31 cellular contexts compared by ENCODE assay signal in genomic region chr2:61512768-61513398, GRCh38. TPM values are rescaled to one million over a fixed set of nuclear protein-coding genes. Genes with fewer than 3 reads are reported as not detected.
DNase-seq lines count a peak whose midpoint lies in the region; ATAC-seq, FAIRE-seq and TF ChIP-seq lines count a peak whose summit lies in the region.
"Had no signal": no experiment of that assay in that cellular context is flagged by ENCODE, and none has a peak within 500 bp of the region (broad histone marks: within the 10 kb centered on the region; RNA-seq: fewer than 3 reads in every experiment).

No MANE protein-coding gene starts in this region.

- H3K4me3 Mint-ChIP-seq in activated naive CD8-positive, alpha-beta T cell: no peak overlapping the region
- H3K4me3 Mint-ChIP-seq in activated naive CD8-positive, alpha-beta T cell treated with anti-CD3 and anti-CD28 coated beads for 36 hours: no peak overlapping the region
- no peak overlapping the region for H3K4me3 Mint-ChIP-seq in stimulated activated naive B cell treated with anti-CD40 and anti-IgM and Interleukin-4, amounts not matched to agents 10 μg/mL and 1 μg/mL and 100 μg/mL, for 72 hours
- H3K4me3 Mint-ChIP-seq: activated CD8-positive, alpha-beta memory T cell treated with anti-CD3 and anti-CD28 coated beads, Interleukin-2, amount 10 ng/mL, durations not matched to agents 7 days and 5 days; activated T-helper 17 cell treated with anti-CD3 and anti-CD28 coated beads, Interleukin-2, amount 50 U/mL, for 72 hours; T-cell had no signal

- H3K27ac ChIP-seq in PC-9: 0 out of 2 replicates have a peak overlapping the region, but pooled peaks have one; percentile 0
- no peak overlapping the region for H3K27ac ChIP-seq in mesendoderm (ENCODE audit: low read depth, low read length)
- H3K27ac ChIP-seq: breast epithelium, GM23248, heart right ventricle, ovary, skin epidermis, upper lobe of right lung had no signal

- H4K20me1 ChIP-seq in PC-9 (ENCODE audit: insufficient read depth): peaks cover 70% of the 10 kb centered on the region

- H3F3A ChIP-seq in PC-9 (ENCODE audit: insufficient read depth, low read depth): peaks cover 46% of the 10 kb centered on the region

- no peaks in the 10 kb centered on the region for H3K9me2 ChIP-seq in PC-9 (ENCODE audit: insufficient read depth)

- H3K9ac ChIP-seq in mesendoderm (ENCODE audit: low read length): no peak overlapping the region
- H3K9ac ChIP-seq: GM23248 had no signal

- H3K36me3 ChIP-seq in PC-9 (ENCODE audit: low read depth) (peaks cover 71% of the 10 kb centered on the region), mesendoderm (ENCODE audit: control insufficient read depth, insufficient read depth, low read length) (peaks cover 3% of the 10 kb centered on the region)
- H3K36me3 ChIP-seq: breast epithelium, ovary had no signal

- H3K79me1 ChIP-seq in mesendoderm (ENCODE audit: low read length): peaks cover 5% of the 10 kb centered on the region

- H3K9me3 ChIP-seq in PC-9 (ENCODE audit: insufficient read depth, low read depth): no peaks in the 10 kb centered on the region
- H3K9me3 ChIP-seq: breast epithelium, heart right ventricle, ovary, upper lobe of right lung had no signal

- no peak for DNase-seq in activated naive CD8-positive, alpha-beta T cell treated with anti-CD3 and anti-CD28 coated beads for 36 hours
- DNase-seq in PC-9 (no peak), mesendoderm (peak; percentile 18), D721Med (ENCODE audit: insufficient read length, low spot score) (no peak), occipital lobe (lab: John Stamatoyannopoulos, UW) (no peak)
- DNase-seq in stimulated activated naive B cell treated with anti-CD40 and anti-IgM and Interleukin-4, amounts not matched to agents 10 μg/mL and 1 μg/mL and 100 μg/mL, for 72 hours: no peak
- DNase-seq in activated CD4-positive, alpha-beta T cell treated with anti-CD3 and anti-CD28 coated beads for 1 hour: no peak
- DNase-seq: activated CD4-positive, alpha-beta T cell treated with anti-CD3 and anti-CD28 coated beads for 48 hours; activated CD8-positive, alpha-beta memory T cell treated with anti-CD3 and anti-CD28 coated beads, Interleukin-2, amount 10 ng/mL, durations not matched to agents 7 days and 5 days; activated naive CD4-positive, alpha-beta T cell treated with anti-CD3 and anti-CD28 coated beads, Interleukin-2, amount 50 U/mL, for 16 hours; effector memory CD4-positive, alpha-beta T cell; erythroblast; GM23248; heart right ventricle; kidney glomerular epithelial cell; mesenchymal stem cell; NCI-H1417 treated with DMSO at 0.1 percent for 48 hours; NCI-H2081 treated with DMSO at 0.1 percent for 48 hours; NCI-H446 treated with DMSO at 0.1 percent for 48 hours; NCI-H82; RPMI8226; stimulated activated CD4-positive, alpha-beta T cell treated with anti-CD3 and anti-CD28 coated beads, Interleukin-1b, Interleukin-23, amount 100 ng/mL, for 48 hours; T-cell; upper lobe of right lung had no signal

- peak overlapping the region; percentile 34 for H3K27ac Mint-ChIP-seq in activated naive CD8-positive, alpha-beta T cell
- H3K27ac Mint-ChIP-seq in activated naive CD8-positive, alpha-beta T cell treated with anti-CD3 and anti-CD28 coated beads for 36 hours: no peak overlapping the region
- peak overlapping the region; percentile 80 for H3K27ac Mint-ChIP-seq in stimulated activated naive B cell treated with anti-CD40 and anti-IgM and Interleukin-4, amounts not matched to agents 10 μg/mL and 1 μg/mL and 100 μg/mL, for 72 hours
- H3K27ac Mint-ChIP-seq: activated CD8-positive, alpha-beta memory T cell treated with anti-CD3 and anti-CD28 coated beads, Interleukin-2, amount 10 ng/mL, durations not matched to agents 7 days and 5 days; activated T-helper 17 cell treated with anti-CD3 and anti-CD28 coated beads, Interleukin-2, amount 50 U/mL, for 72 hours had no signal

- H3K27me3 Mint-ChIP-seq in activated naive CD8-positive, alpha-beta T cell: no peaks in the 10 kb centered on the region
- H3K27me3 Mint-ChIP-seq in activated naive CD8-positive, alpha-beta T cell treated with anti-CD3 and anti-CD28 coated beads for 36 hours: no peaks in the 10 kb centered on the region
- H3K27me3 Mint-ChIP-seq in stimulated activated naive B cell treated with anti-CD40 and anti-IgM and Interleukin-4, amounts not matched to agents 10 μg/mL and 1 μg/mL and 100 μg/mL, for 72 hours: no peaks in the 10 kb centered on the region
- H3K27me3 Mint-ChIP-seq: activated CD8-positive, alpha-beta memory T cell treated with anti-CD3 and anti-CD28 coated beads, Interleukin-2, amount 10 ng/mL, durations not matched to agents 7 days and 5 days; activated T-helper 17 cell treated with anti-CD3 and anti-CD28 coated beads, Interleukin-2, amount 50 U/mL, for 72 hours; T-cell had no signal

- H2AK5ac ChIP-seq in mesendoderm (ENCODE audit: low read length): no peak overlapping the region

- H3K4me1 ChIP-seq in PC-9 (replicated peaks; ENCODE audit: insufficient read depth) (no peaks in the 10 kb centered on the region), mesendoderm (ENCODE audit: control insufficient read depth, low read depth, low read length) (no peaks in the 10 kb centered on the region)
- H3K4me1 ChIP-seq: breast epithelium, heart right ventricle had no signal

- no peak overlapping the region for H2AFZ ChIP-seq in PC-9
- H2AFZ ChIP-seq: GM23248 had no signal

- peaks cover 98% of the 10 kb centered on the region for H3K79me2 ChIP-seq in PC-9 (ENCODE audit: low read depth)
- H3K79me2 ChIP-seq in mesendoderm (ENCODE audit: control insufficient read depth, insufficient read depth, low read length): peaks cover 82% of the 10 kb centered on the region

- no CpG with 5 or more reads among the region's 12 CpGs for WGBS in mesendoderm (ENCODE audit: extremely low coverage, insufficient coverage, low lambda C conversion rate)

- no peak overlapping the region for H4K5ac ChIP-seq in mesendoderm (ENCODE audit: low read length)

- no peaks in the 10 kb centered on the region for H3K27me3 ChIP-seq in PC-9 (ENCODE audit: insufficient read depth, low read depth)
- H3K27me3 ChIP-seq in mesendoderm (ENCODE audit: insufficient read depth, low read length, poor library complexity): no peaks in the 10 kb centered on the region
- H3K27me3 ChIP-seq: breast epithelium, heart right ventricle, ovary, upper lobe of right lung had no signal

- POLR2A ChIA-PET in PC-9 (lab: Charles Lee; ENCODE audit: unreplicated experiment): no interaction called here

- no peak for ATAC-seq in stimulated activated naive B cell treated with anti-CD40 and anti-IgM and Interleukin-4, amounts not matched to agents 10 μg/mL and 1 μg/mL and 100 μg/mL, for 72 hours (replicated peaks)
- ATAC-seq: activated CD8-positive, alpha-beta memory T cell treated with anti-CD3 and anti-CD28 coated beads, Interleukin-2, amount 10 ng/mL, durations not matched to agents 7 days and 5 days; activated T-helper 17 cell treated with anti-CD3 and anti-CD28 coated beads, Interleukin-2, amount 50 U/mL, for 72 hours; heart right ventricle; T-cell; upper lobe of right lung had no signal

- H3K56ac ChIP-seq in mesendoderm (ENCODE audit: low read length): no peak overlapping the region

- H3K36me3 Mint-ChIP-seq in activated naive CD8-positive, alpha-beta T cell: peaks cover 2% of the 10 kb centered on the region
- H3K36me3 Mint-ChIP-seq in activated naive CD8-positive, alpha-beta T cell treated with anti-CD3 and anti-CD28 coated beads for 36 hours: peaks cover 26% of the 10 kb centered on the region
- H3K36me3 Mint-ChIP-seq in stimulated activated naive B cell treated with anti-CD40 and anti-IgM and Interleukin-4, amounts not matched to agents 10 μg/mL and 1 μg/mL and 100 μg/mL, for 72 hours: peaks cover 26 to 43% of the 10 kb centered on the region in 2 donors

- H2BK15ac ChIP-seq in mesendoderm (replicated peaks; ENCODE audit: low read depth): no peak overlapping the region

- H3K4me3 ChIP-seq in PC-9 (no peak overlapping the region), mesendoderm (ENCODE audit: low read length) (no peak overlapping the region)
- H3K4me3 ChIP-seq: breast epithelium, GM23248, heart right ventricle, ovary, skin epidermis, upper lobe of right lung had no signal

- no peak overlapping the region for H3K23ac ChIP-seq in mesendoderm (ENCODE audit: low read length)

- intact Hi-C loops in PC-9 (cut with micrococcal nuclease; ENCODE audit: unreplicated experiment): no loop called here

- CTCF ChIA-PET in PC-9 (lab: Charles Lee): interaction anchor here (0.6 kb wide), 1 partner anchor 386 kb away, joined by 4 read pairs; no protein-coding TSS in a partner anchor

- H3K4me2 ChIP-seq in PC-9 (no peak overlapping the region), mesendoderm (ENCODE audit: low read length) (no peak overlapping the region)

- H3K4me1 Mint-ChIP-seq in activated naive CD8-positive, alpha-beta T cell (ENCODE audit: low read depth): peaks cover 31% of the 10 kb centered on the region
- H3K4me1 Mint-ChIP-seq in activated naive CD8-positive, alpha-beta T cell treated with anti-CD3 and anti-CD28 coated beads for 36 hours: peaks cover 17% of the 10 kb centered on the region
- H3K4me1 Mint-ChIP-seq in stimulated activated naive B cell treated with anti-CD40 and anti-IgM and Interleukin-4, amounts not matched to agents 10 μg/mL and 1 μg/mL and 100 μg/mL, for 72 hours: no peaks in the 10 kb centered on the region

- no peak overlapping the region for H2BK120ac ChIP-seq in mesendoderm (ENCODE audit: low read depth, low read length)

- TF ChIP-seq CTCF in PC-9 (conservative IDR thresholded peaks at IDR 0.05) (no peak), D721Med (IDR thresholded peaks at IDR 0.05; ENCODE audit: insufficient read depth, missing control alignments) (no peak)

- H4K8ac ChIP-seq in mesendoderm (ENCODE audit: low read depth, low read length): no peak overlapping the region

- FAIRE-seq in D721Med (lab: Jason Lieb, UNC): no peak
- FAIRE-seq: colon, GM12891 had no signal

- H3K18ac ChIP-seq in mesendoderm (ENCODE audit: low read length): no peak overlapping the region

- no TSS peak for BruUV-seq in PC-9 (replicated peaks; lab: Mats Ljungman, UMichigan)

- H3K4ac ChIP-seq in mesendoderm (ENCODE audit: low read depth, low read length): no peak overlapping the region

- no peaks in the 10 kb centered on the region for H3K9me3 Mint-ChIP-seq in activated naive CD8-positive, alpha-beta T cell (ENCODE audit: low read depth)
- H3K9me3 Mint-ChIP-seq in activated naive CD8-positive, alpha-beta T cell treated with anti-CD3 and anti-CD28 coated beads for 36 hours: no peaks in the 10 kb centered on the region
- H3K9me3 Mint-ChIP-seq in stimulated activated naive B cell treated with anti-CD40 and anti-IgM and Interleukin-4, amounts not matched to agents 10 μg/mL and 1 μg/mL and 100 μg/mL, for 72 hours: no peaks in the 10 kb centered on the region
- H3K9me3 Mint-ChIP-seq: activated T-helper 17 cell treated with anti-CD3 and anti-CD28 coated beads, Interleukin-2, amount 50 U/mL, for 72 hours; T-cell had no signal

- H2BK5ac ChIP-seq in mesendoderm (ENCODE audit: low read length): no peak overlapping the region

RNA-seq across cellular contexts. Expression of gene XPO1, which starts 25.3 kb away (rescaled TPM):
- 100 to 1,000 TPM; 232 to 237 TPM for total RNA-seq in activated naive CD8-positive, alpha-beta T cell treated with anti-CD3 and anti-CD28 coated beads for 36 hours
- total RNA-seq in PC-9 (2021) (228 and 236 TPM in 2 replicates), occipital lobe (780 TPM)
- polyA plus RNA-seq in mesendoderm (2013, experiment 1 of 2): 155 TPM
- 153 TPM for polyA plus RNA-seq in mesendoderm (2013, experiment 2 of 2)

RNA-seq across cellular contexts. Expression of gene USP34, which starts 42.0 kb away (rescaled TPM):
- 10 to 100 TPM; 59.4 to 64.2 TPM for total RNA-seq in activated naive CD8-positive, alpha-beta T cell treated with anti-CD3 and anti-CD28 coated beads for 36 hours
- 85.4 and 120 TPM in 2 replicates for total RNA-seq in PC-9 (2021)
- polyA plus RNA-seq in mesendoderm (2013, experiment 1 of 2): 34.3 TPM
- polyA plus RNA-seq in mesendoderm (2013, experiment 2 of 2): 32.0 TPM
- 226 TPM for total RNA-seq in occipital lobe
